8 cellular contexts compared by ENCODE assay signal in the genomic region with DNA sequence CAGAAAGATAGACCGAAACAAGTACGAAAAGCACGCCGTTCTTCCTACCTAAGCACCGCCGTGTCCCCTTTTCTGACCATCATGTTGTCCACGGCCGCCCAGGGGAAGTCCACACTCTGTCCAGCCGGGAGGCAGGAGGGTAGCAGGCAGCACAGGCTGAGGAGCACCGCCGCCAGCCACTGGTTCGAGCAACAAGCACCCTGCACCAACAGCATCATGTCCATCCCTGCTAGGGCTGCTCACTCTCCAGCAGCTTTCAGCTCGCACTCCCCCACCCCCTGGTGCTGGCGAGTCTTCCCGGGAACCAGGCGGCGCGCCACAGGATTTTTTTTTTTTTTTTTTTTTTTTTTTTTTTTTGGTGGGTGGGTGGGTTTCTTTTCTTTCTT.
DNase-seq lines count a peak whose midpoint lies in the region; ATAC-seq and TF ChIP-seq lines count a peak whose summit lies in the region.

A gene (minus strand): TSS at position 269 of the 386 bp plus-strand sequence.

- peak within 1 kb of the TSS; percentile 50 for H3K4me3 Mint-ChIP-seq in memory B cell

- H3K4me1 Mint-ChIP-seq in memory B cell: peaks cover 13% of the 10 kb centered on the region

- H3K27me3 Mint-ChIP-seq in memory B cell: peaks cover 11% of the 10 kb centered on the region

- H3K27ac ChIP-seq in HEK293 (ENCODE audit: extremely low read depth, low read depth, low read length) (no peak within 1 kb of the TSS), substantia nigra (ENCODE audit: low read depth, low read length, poor library complexity, severe bottlenecking) (peak within 1 kb of the TSS; percentile 99)

- CTCF ChIA-PET in HEK293 (lab: Yijun Ruan, JAX): interaction anchor here (0.6 kb wide), 1 partner anchor 286 kb away, joined by 3 read pairs; no protein-coding TSS in a partner anchor

- no peak within 1 kb of the TSS for H3K27ac Mint-ChIP-seq in memory B cell

- H3K9me3 ChIP-seq in HEK293 (ENCODE audit: control insufficient read depth, insufficient read depth, low read depth, low read length) (no peaks in the 10 kb centered on the region), endocrine pancreas (ENCODE audit: control insufficient read depth, low read length) (no peaks in the 10 kb centered on the region)

- no peaks in the 10 kb centered on the region for H3K9me3 Mint-ChIP-seq in memory B cell

- TF ChIP-seq CTCF in AG10803 (conservative IDR thresholded peaks at IDR 0.05; ENCODE audit: low read length): no peak
- TF ChIP-seq CTCF in HEK293 (tag by site-specific recombination; IDR thresholded peaks at IDR 0.05): no peak

- H3K4me1 ChIP-seq in HEK293 (ENCODE audit: control insufficient read depth, insufficient read depth, low read length) (0 out of 2 replicates have a peak, but pooled peaks cover 2% of the 10 kb centered on the region), endocrine pancreas (ENCODE audit: control insufficient read depth, insufficient read depth, low read length) (peaks cover 17% of the 10 kb centered on the region)

- H3K36me3 Mint-ChIP-seq in memory B cell: peaks cover 2% of the 10 kb centered on the region

- DNase-seq in AG10803 (ENCODE audit: low read depth) (peak; percentile 78), memory B cell (ENCODE audit: low spot score in 2 of 2) (no peak), substantia nigra (lab: John Stamatoyannopoulos, UW) (peak in 44 of 49 donors; percentile 21 to 76 (median 52))
- DNase-seq in effector CD4-positive, alpha-beta T cell: no peak

- H3K27me3 ChIP-seq in endocrine pancreas (ENCODE audit: control insufficient read depth, insufficient read depth, low read length): no peaks in the 10 kb centered on the region

- POLR2A ChIA-PET in HEK293 (lab: Yijun Ruan, JAX): interaction anchor here (0.6 kb wide), 1 partner anchor 100 kb away, joined by 3 read pairs; no protein-coding TSS in a partner anchor

- peak within 1 kb of the TSS; percentile 77 for H3K9ac ChIP-seq in endocrine pancreas (ENCODE audit: control insufficient read depth, insufficient read depth, low read length)

- ATAC-seq in SK-N-SH treated with all-trans-retinoic acid at 6 μM for 48 hours (peak; percentile 47), memory B cell (ENCODE audit: low read depth) (no peak), GM21825 (IDR thresholded peaks at IDR 0.05; ENCODE audit: unreplicated experiment) (no peak)

- H3K4me3 ChIP-seq in AG10803 (ENCODE audit: low read length) (peak within 1 kb of the TSS; percentile 90), HEK293 (ENCODE audit: low read depth, low read length) (peak within 1 kb of the TSS; percentile 80), endocrine pancreas (ENCODE audit: control insufficient read depth, insufficient read depth, low read length) (peak within 1 kb of the TSS; percentile 87)

- H3K36me3 ChIP-seq in HEK293 (ENCODE audit: control insufficient read depth in 2 of 2, insufficient read depth in 1 of 2, low read length in 2 of 2) (no peaks in the 10 kb centered on the region), endocrine pancreas (ENCODE audit: control insufficient read depth, insufficient read depth, low read length) (no peaks in the 10 kb centered on the region)

TF ChIP-seq in HEK293, 187 proteins besides CTCF, POLR2A, EP300 and RAD21 (continues in another document):
- TF ChIP-seq, protein P1, sequence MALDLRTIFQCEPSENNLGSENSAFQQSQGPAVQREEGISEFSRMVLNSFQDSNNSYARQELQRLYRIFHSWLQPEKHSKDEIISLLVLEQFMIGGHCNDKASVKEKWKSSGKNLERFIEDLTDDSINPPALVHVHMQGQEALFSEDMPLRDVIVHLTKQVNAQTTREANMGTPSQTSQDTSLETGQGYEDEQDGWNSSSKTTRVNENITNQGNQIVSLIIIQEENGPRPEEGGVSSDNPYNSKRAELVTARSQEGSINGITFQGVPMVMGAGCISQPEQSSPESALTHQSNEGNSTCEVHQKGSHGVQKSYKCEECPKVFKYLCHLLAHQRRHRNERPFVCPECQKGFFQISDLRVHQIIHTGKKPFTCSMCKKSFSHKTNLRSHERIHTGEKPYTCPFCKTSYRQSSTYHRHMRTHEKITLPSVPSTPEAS (tag by site-specific recombination; IDR thresholded peaks at IDR 0.05): no peak
- 0 out of 2 replicates have a peak, but pooled peaks have one; percentile 11 for TF ChIP-seq ZBTB17 (tag by site-specific recombination; IDR thresholded peaks at IDR 0.05)
- no peak for TF ChIP-seq ZNF701 (tag by site-specific recombination; IDR thresholded peaks at IDR 0.05)
- TF ChIP-seq ZNF37A (tag by site-specific recombination; IDR thresholded peaks at IDR 0.05): no peak
- no peak for TF ChIP-seq ZNF521 (tag by site-specific recombination; IDR thresholded peaks at IDR 0.05)
- TF ChIP-seq WT1 (tag by site-specific recombination; IDR thresholded peaks at IDR 0.05): no peak
- TF ChIP-seq ZBTB20 (tag by site-specific recombination; IDR thresholded peaks at IDR 0.05): no peak
- TF ChIP-seq, protein P2, sequence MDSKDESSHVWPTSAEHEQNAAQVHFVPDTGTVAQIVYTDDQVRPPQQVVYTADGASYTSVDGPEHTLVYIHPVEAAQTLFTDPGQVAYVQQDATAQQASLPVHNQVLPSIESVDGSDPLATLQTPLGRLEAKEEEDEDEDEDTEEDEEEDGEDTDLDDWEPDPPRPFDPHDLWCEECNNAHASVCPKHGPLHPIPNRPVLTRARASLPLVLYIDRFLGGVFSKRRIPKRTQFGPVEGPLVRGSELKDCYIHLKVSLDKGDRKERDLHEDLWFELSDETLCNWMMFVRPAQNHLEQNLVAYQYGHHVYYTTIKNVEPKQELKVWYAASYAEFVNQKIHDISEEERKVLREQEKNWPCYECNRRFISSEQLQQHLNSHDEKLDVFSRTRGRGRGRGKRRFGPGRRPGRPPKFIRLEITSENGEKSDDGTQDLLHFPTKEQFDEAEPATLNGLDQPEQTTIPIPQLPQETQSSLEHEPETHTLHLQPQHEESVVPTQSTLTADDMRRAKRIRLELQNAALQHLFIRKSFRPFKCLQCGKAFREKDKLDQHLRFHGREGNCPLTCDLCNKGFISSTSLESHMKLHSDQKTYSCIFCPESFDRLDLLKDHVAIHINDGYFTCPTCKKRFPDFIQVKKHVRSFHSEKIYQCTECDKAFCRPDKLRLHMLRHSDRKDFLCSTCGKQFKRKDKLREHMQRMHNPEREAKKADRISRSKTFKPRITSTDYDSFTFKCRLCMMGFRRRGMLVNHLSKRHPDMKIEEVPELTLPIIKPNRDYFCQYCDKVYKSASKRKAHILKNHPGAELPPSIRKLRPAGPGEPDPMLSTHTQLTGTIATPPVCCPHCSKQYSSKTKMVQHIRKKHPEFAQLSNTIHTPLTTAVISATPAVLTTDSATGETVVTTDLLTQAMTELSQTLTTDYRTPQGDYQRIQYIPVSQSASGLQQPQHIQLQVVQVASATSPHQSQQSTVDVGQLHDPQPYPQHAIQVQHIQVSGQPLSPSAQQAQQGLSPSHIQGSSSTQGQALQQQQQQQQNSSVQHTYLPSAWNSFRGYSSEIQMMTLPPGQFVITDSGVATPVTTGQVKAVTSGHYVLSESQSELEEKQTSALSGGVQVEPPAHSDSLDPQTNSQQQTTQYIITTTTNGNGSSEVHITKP (tag by site-specific recombination; IDR thresholded peaks at IDR 0.05): peak; percentile 85

TF ChIP-seq in SK-N-SH treated with all-trans-retinoic acid at 6 μM for 48 hours, 23 proteins besides CTCF, POLR2A, EP300 and RAD21 (continues in another document):
- TF ChIP-seq ZC3H10 (CRISPR knock-in tag; IDR thresholded peaks at IDR 0.05) (no peak), SNAI2 (CRISPR knock-in tag; IDR thresholded peaks at IDR 0.05) (no peak), ZNF565 (CRISPR knock-in tag; conservative IDR thresholded peaks at IDR 0.05; ENCODE audit: low read depth) (no peak)
- TF ChIP-seq, protein P3, sequence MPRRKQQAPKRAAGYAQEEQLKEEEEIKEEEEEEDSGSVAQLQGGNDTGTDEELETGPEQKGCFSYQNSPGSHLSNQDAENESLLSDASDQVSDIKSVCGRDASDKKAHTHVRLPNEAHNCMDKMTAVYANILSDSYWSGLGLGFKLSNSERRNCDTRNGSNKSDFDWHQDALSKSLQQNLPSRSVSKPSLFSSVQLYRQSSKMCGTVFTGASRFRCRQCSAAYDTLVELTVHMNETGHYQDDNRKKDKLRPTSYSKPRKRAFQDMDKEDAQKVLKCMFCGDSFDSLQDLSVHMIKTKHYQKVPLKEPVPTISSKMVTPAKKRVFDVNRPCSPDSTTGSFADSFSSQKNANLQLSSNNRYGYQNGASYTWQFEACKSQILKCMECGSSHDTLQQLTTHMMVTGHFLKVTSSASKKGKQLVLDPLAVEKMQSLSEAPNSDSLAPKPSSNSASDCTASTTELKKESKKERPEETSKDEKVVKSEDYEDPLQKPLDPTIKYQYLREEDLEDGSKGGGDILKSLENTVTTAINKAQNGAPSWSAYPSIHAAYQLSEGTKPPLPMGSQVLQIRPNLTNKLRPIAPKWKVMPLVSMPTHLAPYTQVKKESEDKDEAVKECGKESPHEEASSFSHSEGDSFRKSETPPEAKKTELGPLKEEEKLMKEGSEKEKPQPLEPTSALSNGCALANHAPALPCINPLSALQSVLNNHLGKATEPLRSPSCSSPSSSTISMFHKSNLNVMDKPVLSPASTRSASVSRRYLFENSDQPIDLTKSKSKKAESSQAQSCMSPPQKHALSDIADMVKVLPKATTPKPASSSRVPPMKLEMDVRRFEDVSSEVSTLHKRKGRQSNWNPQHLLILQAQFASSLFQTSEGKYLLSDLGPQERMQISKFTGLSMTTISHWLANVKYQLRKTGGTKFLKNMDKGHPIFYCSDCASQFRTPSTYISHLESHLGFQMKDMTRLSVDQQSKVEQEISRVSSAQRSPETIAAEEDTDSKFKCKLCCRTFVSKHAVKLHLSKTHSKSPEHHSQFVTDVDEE (CRISPR knock-in tag; IDR thresholded peaks at IDR 0.05): no peak
- TF ChIP-seq, protein P4, sequence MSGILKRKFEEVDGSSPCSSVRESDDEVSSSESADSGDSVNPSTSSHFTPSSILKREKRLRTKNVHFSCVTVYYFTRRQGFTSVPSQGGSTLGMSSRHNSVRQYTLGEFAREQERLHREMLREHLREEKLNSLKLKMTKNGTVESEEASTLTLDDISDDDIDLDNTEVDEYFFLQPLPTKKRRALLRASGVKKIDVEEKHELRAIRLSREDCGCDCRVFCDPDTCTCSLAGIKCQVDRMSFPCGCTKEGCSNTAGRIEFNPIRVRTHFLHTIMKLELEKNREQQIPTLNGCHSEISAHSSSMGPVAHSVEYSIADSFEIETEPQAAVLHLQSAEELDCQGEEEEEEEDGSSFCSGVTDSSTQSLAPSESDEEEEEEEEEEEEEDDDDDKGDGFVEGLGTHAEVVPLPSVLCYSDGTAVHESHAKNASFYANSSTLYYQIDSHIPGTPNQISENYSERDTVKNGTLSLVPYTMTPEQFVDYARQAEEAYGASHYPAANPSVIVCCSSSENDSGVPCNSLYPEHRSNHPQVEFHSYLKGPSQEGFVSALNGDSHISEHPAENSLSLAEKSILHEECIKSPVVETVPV (CRISPR knock-in tag; IDR thresholded peaks at IDR 0.05): no peak

Comparison
In these comparisons a context has a peak if more than half of its experiments do, and no peak if none do; other contexts are left out.
1. DNase-seq: peak in AG10803 (single experiment) and substantia nigra (44 of 49); none in memory B cell (0 of 2) and effector CD4-positive, alpha-beta T cell (single experiment).
2. Peak in every context shown above with its lines, with median percentiles within 50 percentile points of each other: H3K4me3 ChIP-seq.